In genomic region chr7:33190688-33191304, GRCh38 we compare ENCODE assay signal across 13 cellular contexts.
DNase-seq lines count a peak whose midpoint lies in the region; ATAC-seq and TF ChIP-seq lines count a peak whose summit lies in the region.
"Had no signal": no experiment of that assay in that cellular context is flagged by ENCODE, and none has a peak within 500 bp of the region (broad histone marks: within the 10 kb centered on the region; RNA-seq: fewer than 3 reads in every experiment).

No MANE protein-coding gene starts in this region.

- H3K9me3 ChIP-seq in MM.1S (replicated peaks; ENCODE audit: insufficient read depth, low read length) (no peaks in the 10 kb centered on the region), lower lobe of right lung (no peaks in the 10 kb centered on the region)
- H3K9me3 ChIP-seq: MG63, neutrophil had no signal

- H3K4me2 ChIP-seq in MM.1S (ENCODE audit: low read depth, low read length), result peak overlapping the region; percentile 83

- POLR2A ChIA-PET in activated CD4-positive, alpha-beta memory T cell treated with anti-CD3 and anti-CD28 coated beads for 36 hours (lab: Charles Lee), result no interaction called here
- POLR2A ChIA-PET in activated CD4-positive, alpha-beta memory T cell treated with anti-CD3 and anti-CD28 coated beads, Interleukin-2, amount 10 ng/mL, durations not matched to agents 7 days and 5 days (lab: Charles Lee), result no interaction called here
- POLR2A ChIA-PET in naive thymus-derived CD8-positive, alpha-beta T cell (lab: Charles Lee), result no interaction called here

- H3K36me3 Mint-ChIP-seq in activated CD4-positive, alpha-beta memory T cell treated with anti-CD3 and anti-CD28 coated beads for 36 hours, result peaks cover 2% of the 10 kb centered on the region
- H3K36me3 Mint-ChIP-seq in activated CD4-positive, alpha-beta memory T cell treated with anti-CD3 and anti-CD28 coated beads, Interleukin-2, amount 10 ng/mL, durations not matched to agents 7 days and 5 days (ENCODE audit: low read depth), result no peaks in the 10 kb centered on the region
- peaks cover 0 to 14% (median 14%) of the 10 kb centered on the region in 3 donors for H3K36me3 Mint-ChIP-seq in naive thymus-derived CD8-positive, alpha-beta T cell

- peak overlapping the region; percentile 21; the same call in 1 of the 2 replicates for H3K9ac ChIP-seq in MM.1S (ENCODE audit: low read length)

- no peak for DNase-seq in activated CD4-positive, alpha-beta memory T cell treated with anti-CD3 and anti-CD28 coated beads for 36 hours
- no peak for DNase-seq in activated CD4-positive, alpha-beta memory T cell treated with anti-CD3 and anti-CD28 coated beads, Interleukin-2, amount 10 ng/mL, durations not matched to agents 7 days and 5 days
- DNase-seq in MM.1S (peak; percentile 24), cerebellar cortex (ENCODE audit: low spot score) (no peak), lower lobe of right lung (no peak)
- no peak for DNase-seq in naive thymus-derived CD8-positive, alpha-beta T cell
- DNase-seq: activated CD4-positive, alpha-beta T cell treated with anti-CD3 and anti-CD28 coated beads, Interleukin-2, amount 50 U/mL, for 1 hour; MG63; NCI-H226 had no signal

- H3K27me3 Mint-ChIP-seq in activated CD4-positive, alpha-beta memory T cell treated with anti-CD3 and anti-CD28 coated beads for 36 hours, result no peaks in the 10 kb centered on the region
- no peaks in the 10 kb centered on the region for H3K27me3 Mint-ChIP-seq in activated CD4-positive, alpha-beta memory T cell treated with anti-CD3 and anti-CD28 coated beads, Interleukin-2, amount 10 ng/mL, durations not matched to agents 7 days and 5 days
- no peaks in the 10 kb centered on the region for H3K27me3 Mint-ChIP-seq in naive thymus-derived CD8-positive, alpha-beta T cell

- peak overlapping the region; percentile 12; the same call in 1 of the 2 replicates for H3K27ac ChIP-seq in MM.1S (ENCODE audit: low read length)
- no peak overlapping the region for H3K27ac ChIP-seq in lower lobe of right lung
- H3K27ac ChIP-seq: neutrophil had no signal

- no peaks in the 10 kb centered on the region for H4K20me1 ChIP-seq in MM.1S (ENCODE audit: insufficient read depth, low read length)

- peaks cover 13% of the 10 kb centered on the region for H3K4me1 ChIP-seq in MM.1S (ENCODE audit: low read length)
- no peaks in the 10 kb centered on the region for H3K4me1 ChIP-seq in lower lobe of right lung

- peaks cover 17% of the 10 kb centered on the region for H3K4me1 Mint-ChIP-seq in activated CD4-positive, alpha-beta memory T cell treated with anti-CD3 and anti-CD28 coated beads for 36 hours (ENCODE audit: low read depth)
- H3K4me1 Mint-ChIP-seq in activated CD4-positive, alpha-beta memory T cell treated with anti-CD3 and anti-CD28 coated beads, Interleukin-2, amount 10 ng/mL, durations not matched to agents 7 days and 5 days, result peaks cover 16% of the 10 kb centered on the region
- H3K4me1 Mint-ChIP-seq in naive thymus-derived CD8-positive, alpha-beta T cell, result peaks cover 16 to 23% (median 17%) of the 10 kb centered on the region in 4 donors

- peak overlapping the region; percentile 43 for H3K4me3 ChIP-seq in MM.1S (ENCODE audit: low read length)
- no peak overlapping the region for H3K4me3 ChIP-seq in lower lobe of right lung
- H3K4me3 ChIP-seq: MG63 had no signal

- CTCF ChIA-PET in activated CD4-positive, alpha-beta memory T cell treated with anti-CD3 and anti-CD28 coated beads for 36 hours (lab: Charles Lee), result no interaction called here
- CTCF ChIA-PET in activated CD4-positive, alpha-beta memory T cell treated with anti-CD3 and anti-CD28 coated beads, Interleukin-2, amount 10 ng/mL, durations not matched to agents 7 days and 5 days (lab: Charles Lee), result interaction anchor here (0.6 kb wide), 1 partner anchor 997 kb away, joined by 5 read pairs; no protein-coding TSS in a partner anchor

- no peaks in the 10 kb centered on the region; the same call in 1 of the 2 replicates for H3F3A ChIP-seq in MM.1S (ENCODE audit: insufficient read depth, low read length)

- no peak overlapping the region for H3K4me3 Mint-ChIP-seq in activated CD4-positive, alpha-beta memory T cell treated with anti-CD3 and anti-CD28 coated beads for 36 hours
- no peak overlapping the region for H3K4me3 Mint-ChIP-seq in activated CD4-positive, alpha-beta memory T cell treated with anti-CD3 and anti-CD28 coated beads, Interleukin-2, amount 10 ng/mL, durations not matched to agents 7 days and 5 days
- H3K4me3 Mint-ChIP-seq in naive thymus-derived CD8-positive, alpha-beta T cell, result peak overlapping the region; percentile 16 to 69 (median 54)

- H3K27me3 ChIP-seq in MM.1S (replicated peaks; ENCODE audit: insufficient read depth, low read length), result no peaks in the 10 kb centered on the region
- H3K27me3 ChIP-seq in lower lobe of right lung (ENCODE audit: low read depth), result no peaks in the 10 kb centered on the region
- H3K27me3 ChIP-seq: MG63, neutrophil had no signal

- H3K79me2 ChIP-seq in MM.1S (ENCODE audit: low read length), result no peaks in the 10 kb centered on the region

- H3K27ac Mint-ChIP-seq in activated CD4-positive, alpha-beta memory T cell treated with anti-CD3 and anti-CD28 coated beads for 36 hours, result peak overlapping the region; percentile 44
- no peak overlapping the region for H3K27ac Mint-ChIP-seq in activated CD4-positive, alpha-beta memory T cell treated with anti-CD3 and anti-CD28 coated beads, Interleukin-2, amount 10 ng/mL, durations not matched to agents 7 days and 5 days
- H3K27ac Mint-ChIP-seq in naive thymus-derived CD8-positive, alpha-beta T cell, result peak overlapping the region; percentile 23 to 95 (median 57)

- H2AFZ ChIP-seq in MM.1S (ENCODE audit: low read length), result peak overlapping the region; percentile 67

- intact Hi-C loops in activated CD4-positive, alpha-beta memory T cell treated with anti-CD3 and anti-CD28 coated beads for 36 hours (cut with micrococcal nuclease), result no loop called here
- intact Hi-C loops in lower lobe of right lung (cut with DNase I), result no loop called here

- H3K36me3 ChIP-seq in MM.1S (replicated peaks; ENCODE audit: insufficient read depth, low read length) (no peaks in the 10 kb centered on the region), lower lobe of right lung (no peaks in the 10 kb centered on the region)
- H3K36me3 ChIP-seq: MG63, neutrophil had no signal

- peak; percentile 19 for ATAC-seq in GM21717 (IDR thresholded peaks at IDR 0.05; ENCODE audit: unreplicated experiment)
- no peak for ATAC-seq in naive thymus-derived CD8-positive, alpha-beta T cell
- no peak for ATAC-seq in lower lobe of right lung
- ATAC-seq in GM21619 (IDR thresholded peaks at IDR 0.05; ENCODE audit: unreplicated experiment), result no peak
- ATAC-seq: Right ventricle myocardium inferior had no signal

- no peaks in the 10 kb centered on the region for H3K9me2 ChIP-seq in MM.1S (replicated peaks; ENCODE audit: insufficient read depth, low read length)

- no peaks in the 10 kb centered on the region for H3K9me3 Mint-ChIP-seq in activated CD4-positive, alpha-beta memory T cell treated with anti-CD3 and anti-CD28 coated beads for 36 hours
- no peaks in the 10 kb centered on the region for H3K9me3 Mint-ChIP-seq in activated CD4-positive, alpha-beta memory T cell treated with anti-CD3 and anti-CD28 coated beads, Interleukin-2, amount 10 ng/mL, durations not matched to agents 7 days and 5 days
- peaks cover 0 to 3% (median 0%) of the 10 kb centered on the region in 9 donors for H3K9me3 Mint-ChIP-seq in naive thymus-derived CD8-positive, alpha-beta T cell

- TF ChIP-seq CTCF in MM.1S (IDR thresholded peaks at IDR 0.05; ENCODE audit: low read length), result no peak
- no peak for TF ChIP-seq CTCF in lower lobe of right lung (IDR thresholded peaks at IDR 0.05)

Comparison
In these comparisons a context has a peak if more than half of its experiments do, and no peak if none do; other contexts are left out.
1. H3K4me3 Mint-ChIP-seq: peak in naive thymus-derived CD8-positive, alpha-beta T cell (10 of 10); none in activated CD4-positive, alpha-beta memory T cell treated with anti-CD3 and anti-CD28 coated beads for 36 hours (single experiment) and activated CD4-positive, alpha-beta memory T cell treated with anti-CD3 and anti-CD28 coated beads, Interleukin-2, amount 10 ng/mL, durations not matched to agents 7 days and 5 days (single experiment).